ENCODE assay signal across 1 cellular context in the genomic region with DNA sequence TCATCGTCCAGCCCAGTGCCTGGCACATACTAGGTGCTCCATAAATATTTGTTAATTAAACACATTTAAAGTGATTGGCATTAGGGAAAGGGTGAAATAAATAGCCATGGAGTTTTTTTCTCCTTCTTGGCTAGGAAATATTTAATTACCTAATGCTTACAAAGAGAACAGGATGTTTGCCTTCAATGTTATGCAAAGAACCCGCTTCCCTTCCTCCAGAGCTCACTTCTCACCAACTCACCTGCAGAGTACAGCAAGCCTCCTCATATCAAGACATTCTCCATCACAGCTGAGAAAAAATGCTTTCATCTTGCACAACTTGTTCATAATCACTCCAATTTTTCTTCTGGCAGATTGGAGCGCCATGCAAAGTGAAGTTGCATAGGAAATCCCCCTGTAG.
TF ChIP-seq lines count a peak whose summit lies in the region.

No MANE protein-coding gene starts in this region.

TF ChIP-seq in GM23338, 12 proteins besides CTCF, POLR2A, EP300 and RAD21 (continued from another document):
- TF ChIP-seq CREB1 (CRISPR knock-in tag; IDR thresholded peaks at IDR 0.05; ENCODE audit: low read depth): no peak
- no peak for TF ChIP-seq EZH2phosphoT487 (IDR thresholded peaks at IDR 0.05; ENCODE audit: unreplicated experiment)
